8 cellular contexts compared by ENCODE assay signal in genomic region chr4:20422398-20422797, GRCh38.
DNase-seq lines count a peak whose midpoint lies in the region; ATAC-seq, FAIRE-seq and TF ChIP-seq lines count a peak whose summit lies in the region.

No MANE protein-coding gene starts in this region.

- 0% methylated on average over 2 of the region's 2 CpGs for WGBS in A549 (ENCODE audit: missing lambda C conversion rate)
- 17 to 27% methylated on average over 2 of the region's 2 CpGs for WGBS in lung, 2 donors

- CTCF ChIA-PET in A549 (lab: Yijun Ruan, JAX), result interaction anchor here (0.7 to 0.9 kb wide), 3 partner anchors 10 to 261 kb away, joined by 3 to 7 read pairs (median 3); no protein-coding TSS in a partner anchor

- POLR2A ChIA-PET in A549 (lab: Yijun Ruan, JAX), result no interaction called here

- no peaks in the 10 kb centered on the region for H3K9me2 ChIP-seq in Loucy (replicated peaks; ENCODE audit: low read depth, low read length)

- no peaks in the 10 kb centered on the region for H3K9me3 Mint-ChIP-seq in chondrocyte (ENCODE audit: low read depth)

- ATAC-seq in A549 (peak; percentile 73 to 82; a peak in 5 of 6 replicates), HG02571 (IDR thresholded peaks at IDR 0.05; ENCODE audit: unreplicated experiment) (peak; percentile 65), lung (ENCODE audit: insufficient read depth, low FRiP score) (peak; percentile 73)

- no peaks in the 10 kb centered on the region for H3K4me1 ChIP-seq in A549
- H3K4me1 ChIP-seq in Loucy (ENCODE audit: insufficient read depth, low read length, poor library complexity, severe bottlenecking), result no peaks in the 10 kb centered on the region
- H3K4me1 ChIP-seq in lung (ENCODE audit: control insufficient read depth in 2 of 2, insufficient read depth in 2 of 2, low read length in 2 of 2), result no peaks in the 10 kb centered on the region
- no peaks in the 10 kb centered on the region for H3K4me1 ChIP-seq in uterus

- no peak overlapping the region for H3K4me3 ChIP-seq in A549
- H3K4me3 ChIP-seq in Loucy (ENCODE audit: low read length, poor library complexity, severe bottlenecking), result no peak overlapping the region
- no peak overlapping the region for H3K4me3 ChIP-seq in lung
- no peak overlapping the region for H3K4me3 ChIP-seq in uterus

- no peak for FAIRE-seq in A549 (lab: Jason Lieb, UNC)

- H3F3A ChIP-seq in Loucy (ENCODE audit: low read depth), result no peaks in the 10 kb centered on the region

- H3K9me3 ChIP-seq in A549 (no peaks in the 10 kb centered on the region), Loucy (ENCODE audit: insufficient read depth, low read depth, low read length) (no peaks in the 10 kb centered on the region), lung (ENCODE audit: control insufficient read depth in 2 of 2, insufficient read depth in 1 of 2, low read length in 1 of 2) (no peaks in the 10 kb centered on the region), uterus (no peaks in the 10 kb centered on the region)

- H3K27me3 ChIP-seq in Loucy (ENCODE audit: insufficient read depth, low read length, poor library complexity, severe bottlenecking), result no peaks in the 10 kb centered on the region
- no peaks in the 10 kb centered on the region for H3K27me3 ChIP-seq in lung (ENCODE audit: control insufficient read depth, insufficient read depth)
- no peaks in the 10 kb centered on the region for H3K27me3 ChIP-seq in uterus

- no peaks in the 10 kb centered on the region for H3K79me2 ChIP-seq in Loucy (ENCODE audit: insufficient read depth, low read length)

- H3K36me3 Mint-ChIP-seq in chondrocyte (ENCODE audit: low read depth), result no peaks in the 10 kb centered on the region

- no peak overlapping the region for H3K4me3 Mint-ChIP-seq in chondrocyte (ENCODE audit: unreplicated experiment)

- no peaks in the 10 kb centered on the region for H3K36me3 ChIP-seq in Loucy (ENCODE audit: insufficient read depth, low read length)
- H3K36me3 ChIP-seq in lung (ENCODE audit: control insufficient read depth in 2 of 2, insufficient read depth in 2 of 2, low read length in 2 of 2), result no peaks in the 10 kb centered on the region
- no peaks in the 10 kb centered on the region for H3K36me3 ChIP-seq in uterus

- intact Hi-C loops in uterus (cut with DNase I; ENCODE audit: low total_unique reads), result loop anchor here (10.0 kb wide), 1 partner anchor 122 kb away; no protein-coding TSS in a partner anchor

- TF ChIP-seq POLR2A in A549 (IDR thresholded peaks at IDR 0.05; ENCODE audit: low read length) (no peak), uterus (IDR thresholded peaks at IDR 0.05) (no peak)

- no peak overlapping the region for H3K4me2 ChIP-seq in A549
- H3K4me2 ChIP-seq in Loucy (ENCODE audit: low read depth, low read length, poor library complexity, severe bottlenecking), result no peak overlapping the region

- peak in 1 of 2 experiments; percentile 29; a peak in 2 of 5 replicates for TF ChIP-seq RAD21 in A549 (conservative IDR thresholded peaks at IDR 0.05 in 1 of 2, IDR thresholded peaks at IDR 0.05 in 1 of 2)

- no peak overlapping the region for H3K27ac ChIP-seq in A549
- H3K27ac ChIP-seq in lung (ENCODE audit: low read depth in 1 of 2, low read length in 1 of 2), result no peak overlapping the region
- no peak overlapping the region for H3K27ac ChIP-seq in uterus

- TF ChIP-seq CTCF in A549 (IDR thresholded peaks at IDR 0.05) (peak; percentile 28; the same call in 2 of the 3 replicates), GM12874 (IDR thresholded peaks at IDR 0.05; ENCODE audit: insufficient read depth, low read depth, low read length) (peak; percentile 53), Loucy (conservative IDR thresholded peaks at IDR 0.05; ENCODE audit: low read length) (peak; percentile 61), chondrocyte (IDR thresholded peaks at IDR 0.05) (peak; percentile 80), lung (IDR thresholded peaks at IDR 0.05; ENCODE audit: control extremely low read depth, extremely low read depth) (peak; percentile 23), uterus (IDR thresholded peaks at IDR 0.05) (peak; percentile 51 to 59 (median 55))

- no peaks in the 10 kb centered on the region for H4K20me1 ChIP-seq in Loucy (ENCODE audit: insufficient read depth, low read length, poor library complexity, severe bottlenecking)

- H3K27me3 Mint-ChIP-seq in chondrocyte (ENCODE audit: low read depth), result peaks cover 5% of the 10 kb centered on the region

- H3K27ac Mint-ChIP-seq in chondrocyte (ENCODE audit: unreplicated experiment), result no peak overlapping the region

- DNase-seq in A549 (ENCODE audit: low read depth in 1 of 2, low spot score in 1 of 2) (peak in 1 of 2 experiments; percentile 51), SK-N-DZ (ENCODE audit: low spot score) (peak; percentile 63), chondrocyte (ENCODE audit: low spot score) (no peak), lung (ENCODE audit: low spot score) (peak; percentile 39), uterus (peak; percentile 21 to 34)

- H3K9ac ChIP-seq in Loucy (ENCODE audit: low read depth, low read length, poor library complexity, severe bottlenecking), result no peak overlapping the region

- TF ChIP-seq EP300 in A549 (IDR thresholded peaks at IDR 0.05), result no peak

- H2AFZ ChIP-seq in Loucy (ENCODE audit: low read length), result 0 out of 2 replicates have a peak overlapping the region, but pooled peaks have one; percentile 54

- H3K4me1 Mint-ChIP-seq in chondrocyte (ENCODE audit: low read depth), result peaks cover 10% of the 10 kb centered on the region

TF ChIP-seq in A549, 52 proteins besides CTCF, POLR2A, EP300 and RAD21:
- TF ChIP-seq CHD2 (IDR thresholded peaks at IDR 0.05; ENCODE audit: low read length, partially characterized antibody) (no peak), TFCP2L1 (CRISPR knock-in tag; IDR thresholded peaks at IDR 0.05) (no peak), JUNB (IDR thresholded peaks at IDR 0.05) (no peak), TP53 (CRISPR knock-in tag; IDR thresholded peaks at IDR 0.05) (no peak), ZSCAN20 (CRISPR knock-in tag; IDR thresholded peaks at IDR 0.05) (no peak), HES2 (IDR thresholded peaks at IDR 0.05) (no peak), SMC3 (IDR thresholded peaks at IDR 0.05) (peak; percentile 46; the same call in 1 of the 3 replicates), CHD4 (IDR thresholded peaks at IDR 0.05; ENCODE audit: borderline replicate concordance) (no peak)

Comparison
In these comparisons a context has a peak if more than half of its experiments do, and no peak if none do; other contexts are left out.
1. CTCF ChIP-seq: peak in every context shown above with its lines; median percentile 80 in chondrocyte; 61 in Loucy; 55 in uterus; 53 in GM12874; 28 in A549; 23 in lung.